In the genomic region with DNA sequence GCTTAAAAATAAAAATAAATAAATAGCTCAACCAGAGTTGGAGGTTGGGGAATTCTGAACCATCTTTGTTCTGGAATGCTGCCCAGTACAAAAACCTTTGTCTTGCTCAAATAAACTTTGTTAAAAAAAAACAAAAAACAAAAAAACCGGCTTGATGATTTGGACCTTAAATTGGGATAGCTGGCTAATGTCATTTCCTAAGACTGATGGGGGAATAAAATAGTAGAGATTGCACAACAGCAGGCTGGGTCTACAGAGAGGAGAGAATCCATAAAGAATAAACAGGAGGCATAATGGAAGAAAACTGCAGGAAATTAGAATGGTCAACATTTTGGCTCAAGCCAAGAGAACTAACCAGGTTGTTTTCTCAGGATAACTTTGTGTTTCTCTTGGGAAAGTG, we compare ENCODE assay signal across 19 cellular contexts.
"Had no signal": no experiment of that assay in that cellular context is flagged by ENCODE, and none has a peak within 500 bp of the region (broad histone marks: within the 10 kb centered on the region; RNA-seq: fewer than 3 reads in every experiment).

No MANE protein-coding gene starts in this region.

- H3K9ac ChIP-seq: neural progenitor cell had no signal

- H3K4me3 ChIP-seq: breast epithelium, esophagus muscularis mucosa, neural progenitor cell, tibial nerve had no signal

- H3K27ac ChIP-seq: breast epithelium, esophagus muscularis mucosa, neural progenitor cell, tibial nerve had no signal

- H3K9me3 ChIP-seq: esophagus muscularis mucosa had no signal

- DNase-seq: activated CD4-positive, alpha-beta T cell treated with anti-CD3 and anti-CD28 coated beads for 1 hour; activated CD4-positive, alpha-beta T cell treated with anti-CD3 and anti-CD28 coated beads, Interleukin-2, amount 50 U/mL, for 1 hour; activated gamma-delta T cell treated with Interleukin-2 at 50 U/mL for 16 hours; activated T-cell treated with anti-CD3 and anti-CD28 coated beads, Interleukin-2, amount 50 U/mL, for 1 hour; cerebellar nuclear complex; cortex of kidney; kidney; mammary epithelial cell; naive thymus-derived CD8-positive, alpha-beta T cell; stimulated activated CD4-positive, alpha-beta T cell treated with anti-CD3 and anti-CD28 coated beads, Interleukin-4, amount 100 ng/mL, for 24 hours; stimulated activated naive CD4-positive, alpha-beta T cell treated with Interleukin-2 at 50 U/mL for 16 hours; substantia nigra; T-helper 9 cell had no signal

- H3K4me1 ChIP-seq: breast epithelium, neural progenitor cell had no signal

- H2AFZ ChIP-seq: neural progenitor cell had no signal

- H3K4me2 ChIP-seq: neural progenitor cell had no signal

- H3K27me3 ChIP-seq: breast epithelium, esophagus muscularis mucosa, neural progenitor cell, tibial nerve had no signal

- ATAC-seq: left lobe of liver; naive thymus-derived CD8-positive, alpha-beta T cell had no signal

- FAIRE-seq: astrocyte, kidney had no signal

- H3K36me3 ChIP-seq: breast epithelium, esophagus muscularis mucosa, neural progenitor cell, tibial nerve had no signal
